Comparison of ENCODE assay signal across 18 cellular contexts in genomic region chr7:115654384-115655181, GRCh38.
A peak's percentile ranks its signal among the peaks of the same experiment; 100 is the strongest.
DNase-seq lines count a peak whose midpoint lies in the region; ATAC-seq and TF ChIP-seq lines count a peak whose summit lies in the region.
"Had no signal": no experiment of that assay in that cellular context is flagged by ENCODE, and none has a peak within 500 bp of the region (broad histone marks: within the 10 kb centered on the region; RNA-seq: fewer than 3 reads in every experiment).

No MANE protein-coding gene starts in this region.

- H3K4me3 ChIP-seq in IMR-90 (ENCODE audit: insufficient read depth, low read depth, low read length) (no peak overlapping the region), vagina (no peak overlapping the region)
- H3K4me3 ChIP-seq: cardiac muscle cell, stomach had no signal

- DNase-seq in EL (peak; percentile 47), IMR-90 (peak; percentile 59), left lobe of liver (ENCODE audit: low spot score) (no peak), SW480 (ENCODE audit: low spot score) (no peak), vagina (ENCODE audit: extremely low spot score in 2 of 2) (no peak)
- DNase-seq: activated CD4-positive, CD25-positive, alpha-beta regulatory T cell; activated CD8-positive, alpha-beta memory T cell treated with anti-CD3 and anti-CD28 coated beads, Interleukin-2, amount 50 U/mL, for 48 hours; activated naive CD4-positive, alpha-beta T cell treated with anti-CD3 and anti-CD28 coated beads, Interleukin-2, amount 50 U/mL, for 16 hours; DMS79; effector memory CD4-positive, alpha-beta T cell; occipital lobe; RPMI8226; stomach; T-helper 1 cell had no signal

- H3K9me3 ChIP-seq in IMR-90 (ENCODE audit: control insufficient read depth, insufficient read depth, low read length), result no peaks in the 10 kb centered on the region
- H3K9me3 ChIP-seq in vagina, result no peaks in the 10 kb centered on the region
- H3K9me3 ChIP-seq: stomach had no signal

- ATAC-seq in GM21447 (IDR thresholded peaks at IDR 0.05; ENCODE audit: unreplicated experiment) (peak; percentile 62), IMR-90 (ENCODE audit: low read depth) (peak; percentile 53), left lobe of liver (peak; percentile 73), GM21381 (IDR thresholded peaks at IDR 0.05; ENCODE audit: unreplicated experiment) (no peak)
- no peak for ATAC-seq in activated CD4-positive, CD25-positive, alpha-beta regulatory T cell treated with anti-CD3 and anti-CD28 coated beads, Interleukin-2, amount 50 U/mL, for 24 hours

- no peak overlapping the region for H4K91ac ChIP-seq in IMR-90 (ENCODE audit: insufficient read depth, low read depth, low read length)

- no peak overlapping the region for H2AFZ ChIP-seq in IMR-90 (replicated peaks; ENCODE audit: low read length, poor library complexity)

- no peak overlapping the region for H2AK5ac ChIP-seq in IMR-90 (ENCODE audit: low read depth, low read length)

- H3K4me1 ChIP-seq in IMR-90 (ENCODE audit: control insufficient read depth, insufficient read depth, low read length), result no peaks in the 10 kb centered on the region
- no peaks in the 10 kb centered on the region for H3K4me1 ChIP-seq in vagina
- H3K4me1 ChIP-seq: stomach had no signal

- in situ Hi-C loops in IMR-90 (cut with MboI; ENCODE audit: low sequenced_read_pairs), result no loop called here

- H3K9me1 ChIP-seq in IMR-90 (ENCODE audit: insufficient read depth, low read length), result no peaks in the 10 kb centered on the region

- H3K14ac ChIP-seq in IMR-90 (replicated peaks; ENCODE audit: low read depth, low read length), result no peak overlapping the region

- CTCF ChIA-PET in IMR-90 (lab: Yijun Ruan, JAX), result no interaction called here

- H4K5ac ChIP-seq in IMR-90 (ENCODE audit: low read depth, low read length), result no peak overlapping the region

- POLR2A ChIA-PET in IMR-90 (lab: Charles Lee; ENCODE audit: unreplicated experiment), result no interaction called here

- H3K9ac ChIP-seq in IMR-90 (ENCODE audit: low read depth, low read length), result no peak overlapping the region

- H3K27ac ChIP-seq in IMR-90 (ENCODE audit: insufficient read depth, low read length) (no peak overlapping the region), vagina (no peak overlapping the region)
- H3K27ac ChIP-seq: cardiac muscle cell, stomach had no signal

- H3K4ac ChIP-seq in IMR-90 (ENCODE audit: low read depth, low read length), result no peak overlapping the region

- no peaks in the 10 kb centered on the region for H3K79me1 ChIP-seq in IMR-90 (ENCODE audit: low read depth in 1 of 2, low read length in 2 of 2)

- TF ChIP-seq POLR2A in IMR-90 (IDR thresholded peaks at IDR 0.05; ENCODE audit: low read depth, low read length) (no peak), vagina (IDR thresholded peaks at IDR 0.05) (no peak)

- H3K23ac ChIP-seq in IMR-90 (ENCODE audit: low read depth, low read length), result no peak overlapping the region

- no peak overlapping the region for H2BK15ac ChIP-seq in IMR-90 (ENCODE audit: low read depth, low read length)

- H4K20me1 ChIP-seq in IMR-90 (ENCODE audit: insufficient read depth, low read length), result no peaks in the 10 kb centered on the region

- no peak overlapping the region for H2BK120ac ChIP-seq in IMR-90 (ENCODE audit: low read depth, low read length)

- no peak for TF ChIP-seq CTCF in IMR-90 (conservative IDR thresholded peaks at IDR 0.05; ENCODE audit: low read depth, low read length)
- no peak for TF ChIP-seq CTCF in vagina (IDR thresholded peaks at IDR 0.05)

- H2BK20ac ChIP-seq in IMR-90 (ENCODE audit: low read depth, low read length), result no peak overlapping the region

- H3K36me3 ChIP-seq in IMR-90 (ENCODE audit: control insufficient read depth, insufficient read depth, low read length) (no peaks in the 10 kb centered on the region), vagina (no peaks in the 10 kb centered on the region)
- H3K36me3 ChIP-seq: cardiac muscle cell, stomach had no signal

- H3K27me3 ChIP-seq in IMR-90 (ENCODE audit: control insufficient read depth, insufficient read depth, low read length) (no peaks in the 10 kb centered on the region), vagina (no peaks in the 10 kb centered on the region)
- H3K27me3 ChIP-seq: cardiac muscle cell, stomach had no signal

- no peak overlapping the region for H4K8ac ChIP-seq in IMR-90 (ENCODE audit: low read depth in 2 of 2, low read length in 2 of 2)

- no peak overlapping the region for H3K4me2 ChIP-seq in IMR-90 (ENCODE audit: low read depth, low read length)

- BruUV-seq in IMR-90 (replicated peaks; lab: Mats Ljungman, UMichigan), result no TSS peak

- H3K18ac ChIP-seq in IMR-90 (ENCODE audit: low read depth, low read length), result no peak overlapping the region

- H2AK9ac ChIP-seq in IMR-90 (replicated peaks; ENCODE audit: low read depth, low read length, poor library complexity), result no peak overlapping the region

- H2BK5ac ChIP-seq in IMR-90 (ENCODE audit: low read depth, low read length, poor library complexity, severe bottlenecking), result no peak overlapping the region

- no CpG with 5 or more reads among the region's 2 CpGs for WGBS in IMR-90 (ENCODE audit: extremely low coverage in 2 of 2, insufficient read length in 1 of 2), 2 experiments

- H3K56ac ChIP-seq in IMR-90 (ENCODE audit: extremely low read depth, insufficient read depth, low read length), result no peak overlapping the region

- dilution Hi-C loops in IMR-90 (cut with HindIII; ENCODE audit: low sequenced_read_pairs, unreplicated experiment), result no loop called here

- intact Hi-C loops in IMR-90 (cut with micrococcal nuclease) (no loop called here), vagina (cut with DNase I) (no loop called here)

- no peak for TF ChIP-seq RAD21 in IMR-90 (IDR thresholded peaks at IDR 0.05; ENCODE audit: low read length)

TF ChIP-seq in IMR-90, 13 proteins besides CTCF, POLR2A, EP300 and RAD21:
- TF ChIP-seq MAZ (IDR thresholded peaks at IDR 0.05; ENCODE audit: borderline replicate concordance, low read depth, low read length) (no peak), BHLHE40 (IDR thresholded peaks at IDR 0.05; ENCODE audit: low read depth, low read length) (no peak), MAFK (IDR thresholded peaks at IDR 0.05; ENCODE audit: low read depth, low read length) (no peak), ELK1 (IDR thresholded peaks at IDR 0.05; ENCODE audit: borderline replicate concordance, low read depth, low read length) (no peak), RFX5 (IDR thresholded peaks at IDR 0.05; ENCODE audit: low read depth, low read length) (no peak), NFE2L2 (IDR thresholded peaks at IDR 0.05; ENCODE audit: low read depth, low read length) (no peak), CEBPB (IDR thresholded peaks at IDR 0.05; ENCODE audit: low read depth, low read length) (no peak), RCOR1 (IDR thresholded peaks at IDR 0.05; ENCODE audit: insufficient replicate concordance, low read length) (no peak), MXI1 (IDR thresholded peaks at IDR 0.05; ENCODE audit: borderline replicate concordance, low read depth, low read length) (no peak), FOS (IDR thresholded peaks at IDR 0.05; ENCODE audit: low read depth, low read length) (no peak)

Comparison
In these comparisons a context has a peak if more than half of its experiments do, and no peak if none do; other contexts are left out.
1. DNase-seq: peak in EL (single experiment) and IMR-90 (single experiment); none in left lobe of liver (single experiment), SW480 (single experiment) and vagina (0 of 2).
2. ATAC-seq: peak in GM21447 (single experiment), IMR-90 (single experiment) and left lobe of liver (single experiment); none in GM21381 (single experiment) and activated CD4-positive, CD25-positive, alpha-beta regulatory T cell treated with anti-CD3 and anti-CD28 coated beads, Interleukin-2, amount 50 U/mL, for 24 hours (0 of 2).